10 cellular contexts compared by ENCODE assay signal in genomic region chr17:7235693-7236665, GRCh38. TPM values are rescaled to one million over a fixed set of nuclear protein-coding genes. Genes with fewer than 3 reads are reported as not detected.
DNase-seq lines count a peak whose midpoint lies in the region; ATAC-seq and TF ChIP-seq lines count a peak whose summit lies in the region.
"Had no signal": no experiment of that assay in that cellular context is flagged by ENCODE, and none has a peak within 500 bp of the region (broad histone marks: within the 10 kb centered on the region; RNA-seq: fewer than 3 reads in every experiment).

No MANE protein-coding gene starts in this region.

- H3K36me3 ChIP-seq in SU-DHL-6 (ENCODE audit: low read length) = 0 out of 2 replicates have a peak, but pooled peaks cover 3% of the 10 kb centered on the region
- H3K36me3 ChIP-seq in esophagus muscularis mucosa = peaks cover 13 to 32% (median 29%) of the 10 kb centered on the region in 4 donors

- TF ChIP-seq EP300 in esophagus muscularis mucosa (IDR thresholded peaks at IDR 0.05) = no peak

- H3K9me3 ChIP-seq in SU-DHL-6 (ENCODE audit: insufficient read depth, low read length) (no peaks in the 10 kb centered on the region), esophagus muscularis mucosa (no peaks in the 10 kb centered on the region)

- peaks cover 49% of the 10 kb centered on the region for H3K79me2 ChIP-seq in SU-DHL-6 (ENCODE audit: insufficient read depth, low read length)

- H4K20me1 ChIP-seq in SU-DHL-6 (ENCODE audit: low read depth, low read length) = peaks cover 6% of the 10 kb centered on the region; the same call in 1 of the 2 replicates

- H3K27ac ChIP-seq in SU-DHL-6 (ENCODE audit: low read depth, low read length) = no peak overlapping the region
- H3K27ac ChIP-seq in esophagus muscularis mucosa (replicated peaks in 1 of 4) = peak overlapping the region in 3 of 4 donors; percentile 86 to 97 (median 97)

- no peak overlapping the region for H3K9ac ChIP-seq in SU-DHL-6 (ENCODE audit: low read length)

- H2AFZ ChIP-seq in SU-DHL-6 (ENCODE audit: low read depth, low read length, severe bottlenecking) = no peak overlapping the region

- H3K4me3 Mint-ChIP-seq in stimulated activated memory B cell treated with anti-CD40 and anti-IgM and Interleukin-4, amounts not matched to agents 10 μg/mL and 1 μg/mL and 100 μg/mL, for 72 hours = peak overlapping the region; percentile 96

- H3K9me2 ChIP-seq in SU-DHL-6 (replicated peaks; ENCODE audit: insufficient read depth, low read length) = no peaks in the 10 kb centered on the region

- H3K4me1 ChIP-seq in esophagus muscularis mucosa = peaks cover 36 to 76% (median 74%) of the 10 kb centered on the region in 4 donors

- peak overlapping the region; percentile 43 for H3K27ac Mint-ChIP-seq in stimulated activated memory B cell treated with anti-CD40 and anti-IgM and Interleukin-4, amounts not matched to agents 10 μg/mL and 1 μg/mL and 100 μg/mL, for 72 hours

- ATAC-seq in stimulated activated memory B cell treated with anti-CD40 and anti-IgM and Interleukin-4, amounts not matched to agents 10 μg/mL and 1 μg/mL and 100 μg/mL, for 72 hours = no peak
- ATAC-seq in HG02759 (IDR thresholded peaks at IDR 0.05; ENCODE audit: unreplicated experiment) (no peak), HG02973 (IDR thresholded peaks at IDR 0.05; ENCODE audit: unreplicated experiment) (no peak)

- TF ChIP-seq CTCF in SU-DHL-6 (IDR thresholded peaks at IDR 0.05; ENCODE audit: insufficient read depth, low read length, poor library complexity, severe bottlenecking) (no peak), esophagus muscularis mucosa (IDR thresholded peaks at IDR 0.05) (no peak)

- H3K27me3 Mint-ChIP-seq in stimulated activated memory B cell treated with anti-CD40 and anti-IgM and Interleukin-4, amounts not matched to agents 10 μg/mL and 1 μg/mL and 100 μg/mL, for 72 hours = no peaks in the 10 kb centered on the region

- peaks cover 38% of the 10 kb centered on the region for H3F3A ChIP-seq in SU-DHL-6 (ENCODE audit: insufficient read depth)

- no peaks in the 10 kb centered on the region for H3K27me3 ChIP-seq in SU-DHL-6 (ENCODE audit: low read length)
- H3K27me3 ChIP-seq in esophagus muscularis mucosa = no peaks in the 10 kb centered on the region

- H3K36me3 Mint-ChIP-seq in stimulated activated memory B cell treated with anti-CD40 and anti-IgM and Interleukin-4, amounts not matched to agents 10 μg/mL and 1 μg/mL and 100 μg/mL, for 72 hours = peaks cover 36% of the 10 kb centered on the region

- H3K4me1 Mint-ChIP-seq in stimulated activated memory B cell treated with anti-CD40 and anti-IgM and Interleukin-4, amounts not matched to agents 10 μg/mL and 1 μg/mL and 100 μg/mL, for 72 hours = peaks cover 69% of the 10 kb centered on the region

- peak; percentile 70 for DNase-seq in activated effector memory CD4-positive, alpha-beta T cell treated with anti-CD3 and anti-CD28 coated beads, Interleukin-2, amount 50 U/mL, for 16 hours
- DNase-seq in activated effector memory CD4-positive, alpha-beta T cell treated with Interleukin-2 at 50 U/mL for 16 hours = no peak
- no peak for DNase-seq in esophagus muscularis mucosa (ENCODE audit: extremely low spot score)
- no peak for DNase-seq in T1000 (lab: John Stamatoyannopoulos, UW)
- DNase-seq: NCI-H446; stimulated activated CD8-positive, alpha-beta memory T cell treated with anti-CD3 and anti-CD28 coated beads, Interleukin-4, amount 100 ng/mL, for 48 hours had no signal

- intact Hi-C loops in esophagus muscularis mucosa (cut with DNase I) = no loop called here

- WGBS in esophagus muscularis mucosa = 80% methylated on average over 21 of the region's 22 CpGs

- H3K4me3 ChIP-seq in SU-DHL-6 (ENCODE audit: insufficient read depth, low read length, poor library complexity, severe bottlenecking) (no peak overlapping the region), esophagus muscularis mucosa (no peak overlapping the region)

- no peak for TF ChIP-seq POLR2A in esophagus muscularis mucosa (IDR thresholded peaks at IDR 0.05; ENCODE audit: low read depth)

- H3K9me3 Mint-ChIP-seq in stimulated activated memory B cell treated with anti-CD40 and anti-IgM and Interleukin-4, amounts not matched to agents 10 μg/mL and 1 μg/mL and 100 μg/mL, for 72 hours = no peaks in the 10 kb centered on the region

- peak overlapping the region; percentile 71 for H3K4me2 ChIP-seq in SU-DHL-6 (ENCODE audit: low read depth, low read length, poor library complexity, severe bottlenecking)

RNA-seq across cellular contexts. Expression of gene DVL2, which starts 1.7 kb away (rescaled TPM):
- total RNA-seq in esophagus muscularis mucosa = 10 to 100 TPM; 34.5 to 55.5 (median 43.7) TPM

RNA-seq across cellular contexts. Expression of gene PHF23, which starts 3.3 kb away (rescaled TPM):
- 10 to 100 TPM; 21.6 to 38.1 (median 24.8) TPM for total RNA-seq in esophagus muscularis mucosa

RNA-seq across cellular contexts. Expression of gene GABARAP, which starts 6.3 kb away (rescaled TPM):
- 100 to 1,000 TPM; 360 to 524 (median 408) TPM for total RNA-seq in esophagus muscularis mucosa

RNA-seq across cellular contexts. Expression of gene CTDNEP1, which starts 15.6 kb away (rescaled TPM):
- total RNA-seq in esophagus muscularis mucosa = 10 to 100 TPM; 41.5 to 66.5 (median 46.6) TPM

RNA-seq across cellular contexts. Expression of gene ELP5, which starts 16.0 kb away (rescaled TPM):
- total RNA-seq in esophagus muscularis mucosa = 10 to 100 TPM; 24.9 to 33.3 (median 27.8) TPM
